In genomic region chr1:10759413-10760200, GRCh38 we compare ENCODE assay signal across 29 cellular contexts. TPM values are rescaled to one million over a fixed set of nuclear protein-coding genes. Genes with fewer than 3 reads are reported as not detected.
DNase-seq lines count a peak whose midpoint lies in the region; ATAC-seq, FAIRE-seq and TF ChIP-seq lines count a peak whose summit lies in the region.
"Had no signal": no experiment of that assay in that cellular context is flagged by ENCODE, and none has a peak within 500 bp of the region (broad histone marks: within the 10 kb centered on the region; RNA-seq: fewer than 3 reads in every experiment).

No MANE protein-coding gene starts in this region.

- H4K5ac ChIP-seq in H9 (ENCODE audit: insufficient read length, low read depth, low read length), result no peak overlapping the region

- no peak overlapping the region for H3K18ac ChIP-seq in H9 (ENCODE audit: insufficient read length, low read depth, low read length)

- no peak overlapping the region for H3K56ac ChIP-seq in H9 (ENCODE audit: insufficient read length, low read depth, low read length)

- H3K79me1 ChIP-seq in H9 (ENCODE audit: insufficient read depth, low read depth, low read length, poor library complexity, severe bottlenecking), result no peaks in the 10 kb centered on the region

- peak; percentile 33 for ATAC-seq in GM23338
- no peak for ATAC-seq in GM21447 (IDR thresholded peaks at IDR 0.05; ENCODE audit: unreplicated experiment)
- ATAC-seq: activated T-helper 17 cell treated with anti-CD3 and anti-CD28 coated beads, Interleukin-2, amount 50 U/mL, for 72 hours; sciatic nerve had no signal

- H3K4me3 Mint-ChIP-seq in GM23338, result no peak overlapping the region
- H3K4me3 Mint-ChIP-seq in H9, result no peak overlapping the region
- H3K4me3 Mint-ChIP-seq: activated naive CD4-positive, alpha-beta T cell treated with anti-CD3 and anti-CD28 coated beads, Interleukin-2, amount 10 ng/mL, durations not matched to agents 7 days and 5 days; activated T-helper 17 cell treated with anti-CD3 and anti-CD28 coated beads, Interleukin-2, amount 50 U/mL, for 72 hours; brain; memory B cell had no signal

- H3K27me3 ChIP-seq in GM23338 (ENCODE audit: insufficient read depth), result no peaks in the 10 kb centered on the region
- no peaks in the 10 kb centered on the region for H3K27me3 ChIP-seq in duodenal mucosa (ENCODE audit: control insufficient read depth in 1 of 2, insufficient read depth in 2 of 2, low read length in 2 of 2)
- no peaks in the 10 kb centered on the region for H3K27me3 ChIP-seq in muscle layer of duodenum (ENCODE audit: low read depth, low read length)
- H3K27me3 ChIP-seq in H9 (ENCODE audit: insufficient read depth, low read length), result no peaks in the 10 kb centered on the region
- H3K27me3 ChIP-seq: adrenal gland, BE2C, thyroid gland had no signal

- H3K27me3 Mint-ChIP-seq in GM23338 (ENCODE audit: insufficient read depth, low read depth, poor library complexity) (peaks cover 15% of the 10 kb centered on the region), H9 (ENCODE audit: low read depth) (no peaks in the 10 kb centered on the region)
- H3K27me3 Mint-ChIP-seq: activated T-helper 17 cell treated with anti-CD3 and anti-CD28 coated beads, Interleukin-2, amount 50 U/mL, for 72 hours had no signal

- H3K23me2 ChIP-seq in H9 (ENCODE audit: insufficient read length, low read depth, low read length, poor library complexity, severe bottlenecking), result no peaks in the 10 kb centered on the region

- no peaks in the 10 kb centered on the region for H3K9me3 Mint-ChIP-seq in GM23338
- no peaks in the 10 kb centered on the region for H3K9me3 Mint-ChIP-seq in H9
- H3K9me3 Mint-ChIP-seq: activated naive CD4-positive, alpha-beta T cell treated with anti-CD3 and anti-CD28 coated beads, Interleukin-2, amount 10 ng/mL, durations not matched to agents 7 days and 5 days; activated T-helper 17 cell treated with anti-CD3 and anti-CD28 coated beads, Interleukin-2, amount 50 U/mL, for 72 hours; brain; memory B cell had no signal

- no peaks in the 10 kb centered on the region for H3F3A ChIP-seq in GM23338 (replicated peaks; ENCODE audit: low read depth)

- peaks cover 7% of the 10 kb centered on the region; the same call in 1 of the 2 replicates for H3K4me1 ChIP-seq in GM23338 (ENCODE audit: insufficient read depth)
- peaks cover 78 to 92% of the 10 kb centered on the region in 2 donors for H3K4me1 ChIP-seq in duodenal mucosa (ENCODE audit: control insufficient read depth in 1 of 2, insufficient read depth in 2 of 2, low read length in 2 of 2)
- peaks cover 3 to 28% of the 10 kb centered on the region in 2 donors for H3K4me1 ChIP-seq in muscle layer of duodenum (ENCODE audit: control insufficient read depth in 1 of 2, insufficient read depth in 2 of 2, low read length in 2 of 2)
- H3K4me1 ChIP-seq in H9 (ENCODE audit: insufficient read depth, low read length), result no peaks in the 10 kb centered on the region; the same call in 1 of the 2 replicates
- peaks cover under 1 to 30% of the 10 kb centered on the region in 2 donors for H3K4me1 ChIP-seq in kidney (ENCODE audit: control insufficient read depth in 1 of 2, insufficient read depth in 1 of 2, low read depth in 1 of 2, low read length in 2 of 2)

- H3K9me2 ChIP-seq in GM23338 (ENCODE audit: insufficient read depth), result no peaks in the 10 kb centered on the region

- intact Hi-C loops in kidney (cut with DNase I), result no loop called here

- peaks cover 33% of the 10 kb centered on the region for H3K4me1 Mint-ChIP-seq in GM23338
- H3K4me1 Mint-ChIP-seq in H9, result peaks cover 21 to 24% of the 10 kb centered on the region in 2 experiments
- H3K4me1 Mint-ChIP-seq: activated T-helper 17 cell treated with anti-CD3 and anti-CD28 coated beads, Interleukin-2, amount 50 U/mL, for 72 hours had no signal

- no peak overlapping the region for H3K27ac Mint-ChIP-seq in GM23338
- no peak overlapping the region for H3K27ac Mint-ChIP-seq in H9
- H3K27ac Mint-ChIP-seq: activated naive CD4-positive, alpha-beta T cell treated with anti-CD3 and anti-CD28 coated beads, Interleukin-2, amount 10 ng/mL, durations not matched to agents 7 days and 5 days; activated T-helper 17 cell treated with anti-CD3 and anti-CD28 coated beads, Interleukin-2, amount 50 U/mL, for 72 hours; memory B cell had no signal

- H2BK15ac ChIP-seq in H9 (ENCODE audit: low read depth, low read length), result no peak overlapping the region

- H3K36me3 ChIP-seq in GM23338 (ENCODE audit: insufficient read depth), result no peaks in the 10 kb centered on the region
- peaks cover 7 to 10% of the 10 kb centered on the region in 2 donors for H3K36me3 ChIP-seq in duodenal mucosa (ENCODE audit: control insufficient read depth in 1 of 2, insufficient read depth in 2 of 2, low read length in 2 of 2)
- no peaks in the 10 kb centered on the region for H3K36me3 ChIP-seq in muscle layer of duodenum (ENCODE audit: control insufficient read depth in 1 of 2, insufficient read depth in 2 of 2, low read length in 2 of 2)
- H3K36me3 ChIP-seq in kidney (ENCODE audit: control insufficient read depth in 1 of 2, insufficient read depth in 2 of 2, low read length in 2 of 2), result peaks cover 0 to 6% of the 10 kb centered on the region in 2 donors
- H3K36me3 ChIP-seq: adrenal gland, BE2C, thyroid gland had no signal

- no peak overlapping the region for H3K14ac ChIP-seq in H9 (ENCODE audit: insufficient read depth, low read length)

- H2AFZ ChIP-seq in GM23338 (no peak overlapping the region), H9 (ENCODE audit: low read length) (no peak overlapping the region)
- H2AFZ ChIP-seq: GM23248 had no signal

- no peak for DNase-seq in GM23338 (ENCODE audit: low spot score)
- peak; percentile 94 for DNase-seq in NCI-H526 treated with DMSO at 0.1 percent for 48 hours (lab: John Stamatoyannopoulos, UW)
- no peak for DNase-seq in H9
- DNase-seq in NCI-H345 (lab: John Stamatoyannopoulos, UW), result no peak
- DNase-seq in kidney, result no peak
- DNase-seq: activated CD4-positive, alpha-beta T cell treated with anti-CD3 and anti-CD28 coated beads for 4 hours; activated naive CD4-positive, alpha-beta T cell treated with anti-CD3 and anti-CD28 coated beads, Interleukin-2, amount 10 ng/mL, durations not matched to agents 7 days and 5 days; adrenal gland; BE2C; DMS79; effector CD8-positive, alpha-beta T cell; GM23248; hypothalamus; NCI-H2029 treated with DMSO at 0.1 percent for 48 hours; NCI-H69; SHP77 treated with DMSO at 0.1 percent for 48 hours; stimulated activated CD4-positive, alpha-beta T cell treated with anti-CD3 and anti-CD28 coated beads, Interleukin-12 subunit alpha, Interleukin-12 subunit beta, amount 100 ng/mL, for 4 hours; stimulated activated CD4-positive, alpha-beta T cell treated with anti-CD3 and anti-CD28 coated beads, Interleukin-2, amount 100 ng/mL, for 48 hours; thyroid gland had no signal

- H3K4me3 ChIP-seq in GM23338 (no peak overlapping the region), duodenal mucosa (ENCODE audit: low read depth in 1 of 2, low read length in 2 of 2) (peak overlapping the region; percentile 51 to 62), muscle layer of duodenum (ENCODE audit: low read depth in 1 of 2, low read length in 2 of 2) (no peak overlapping the region), kidney (ENCODE audit: low read length in 2 of 2) (no peak overlapping the region)
- H3K4me3 ChIP-seq: adrenal gland, GM23248, thyroid gland had no signal

- H3K27ac ChIP-seq in GM23338 (ENCODE audit: low read depth) (no peak overlapping the region), duodenal mucosa (ENCODE audit: low read depth, low read length) (peak overlapping the region; percentile 88), muscle layer of duodenum (ENCODE audit: low read length) (peak overlapping the region; percentile 41), H9 (ENCODE audit: insufficient read length, low read depth, low read length) (no peak overlapping the region), kidney (ENCODE audit: low read depth in 2 of 2, low read length in 2 of 2) (no peak overlapping the region)
- H3K27ac ChIP-seq: adrenal gland, epithelial cell of prostate, GM23248, thyroid gland had no signal

- H2BK12ac ChIP-seq in H9 (ENCODE audit: insufficient read length, low read depth, low read length), result no peak overlapping the region

- H4K8ac ChIP-seq in H9 (replicated peaks; ENCODE audit: insufficient read length, low read depth, low read length), result no peak overlapping the region

- WGBS in H9 (ENCODE audit: extremely low coverage, insufficient read length, low lambda C conversion rate), result no CpG with 5 or more reads among the region's 15 CpGs

- no peak overlapping the region for H2BK5ac ChIP-seq in H9 (ENCODE audit: insufficient read length, low read length)

- no peak for FAIRE-seq in kidney (lab: Jason Lieb, UNC)
- FAIRE-seq: G401.6, RCC 7860 had no signal

- no peak overlapping the region for H3K23ac ChIP-seq in H9 (ENCODE audit: insufficient read length, low read depth, low read length)

- no peak overlapping the region for H3K4ac ChIP-seq in H9 (ENCODE audit: low read depth, low read length)

- TF ChIP-seq CTCF in GM23338 (conservative IDR thresholded peaks at IDR 0.05; ENCODE audit: low read depth in 2 of 2), result no peak
- no peak for TF ChIP-seq CTCF in H9 (conservative IDR thresholded peaks at IDR 0.05)
- no peak for TF ChIP-seq CTCF in kidney (IDR thresholded peaks at IDR 0.05; ENCODE audit: borderline replicate concordance, extremely low read depth, insufficient read depth)

- peak overlapping the region; percentile 67 to 72 for H3K9ac ChIP-seq in duodenal mucosa (ENCODE audit: low read depth in 1 of 2, low read length in 2 of 2)
- no peak overlapping the region for H3K9ac ChIP-seq in H9 (ENCODE audit: extremely low read depth, insufficient read length, low read length)
- H3K9ac ChIP-seq in kidney (ENCODE audit: low read length in 2 of 2), result no peak overlapping the region
- H3K9ac ChIP-seq: GM23248 had no signal

- H3K79me2 ChIP-seq in GM23338 (replicated peaks; ENCODE audit: insufficient read depth) (no peaks in the 10 kb centered on the region), H9 (ENCODE audit: insufficient read depth, low read length) (no peaks in the 10 kb centered on the region)

- H4K20me1 ChIP-seq in GM23338 (replicated peaks; ENCODE audit: insufficient read depth) (no peaks in the 10 kb centered on the region), H9 (ENCODE audit: control insufficient read depth, insufficient read depth, insufficient read length) (no peaks in the 10 kb centered on the region)

- no peak overlapping the region for H4K91ac ChIP-seq in H9 (ENCODE audit: insufficient read length, low read depth, low read length)

- H2AK5ac ChIP-seq in H9 (ENCODE audit: insufficient read length, low read length), result no peak overlapping the region

- H3K4me2 ChIP-seq in GM23338, result no peak overlapping the region
- H3K4me2 ChIP-seq in H9 (ENCODE audit: insufficient read depth, insufficient read length, low read length), result no peak overlapping the region

- H2BK20ac ChIP-seq in H9 (ENCODE audit: low read depth, low read length, poor library complexity, severe bottlenecking), result no peak overlapping the region

- H3K36me3 Mint-ChIP-seq in GM23338 (ENCODE audit: low read depth) (no peaks in the 10 kb centered on the region), H9 (ENCODE audit: insufficient read depth in 1 of 3, low read depth in 3 of 3) (no peaks in the 10 kb centered on the region)
- H3K36me3 Mint-ChIP-seq: activated naive CD4-positive, alpha-beta T cell treated with anti-CD3 and anti-CD28 coated beads, Interleukin-2, amount 10 ng/mL, durations not matched to agents 7 days and 5 days; brain; memory B cell had no signal

- H3K9me3 ChIP-seq in duodenal mucosa (ENCODE audit: control insufficient read depth in 1 of 2, low read length in 2 of 2) (no peaks in the 10 kb centered on the region), muscle layer of duodenum (ENCODE audit: control insufficient read depth in 1 of 2, low read length in 2 of 2) (no peaks in the 10 kb centered on the region), H9 (ENCODE audit: control insufficient read depth, low read depth, low read length) (no peaks in the 10 kb centered on the region), kidney (ENCODE audit: control insufficient read depth in 1 of 2, low read length in 2 of 2) (no peaks in the 10 kb centered on the region)
- H3K9me3 ChIP-seq: adrenal gland, BE2C, thyroid gland had no signal

- H3T11ph ChIP-seq in H9 (ENCODE audit: low read length), result no peak overlapping the region

- H2BK120ac ChIP-seq in H9 (ENCODE audit: low read depth, low read length, poor library complexity, severe bottlenecking), result no peak overlapping the region

RNA-seq across cellular contexts. Expression of gene CASZ1, which starts 36.8 kb away (rescaled TPM):
- 6.1 and 6.7 TPM in 2 replicates for total RNA-seq in GM23338 (2014; rRNA removed; shearing (Covaris generic))
- 6.2 and 8.7 TPM in 2 replicates for polyA plus RNA-seq in GM23338 (2016; fragmentation: Nextera tagmentation; extraction: Ambion mirVana)
- total RNA-seq in H9 (2021), result 2.3 and 3.9 TPM in 2 replicates
- total RNA-seq in kidney, result 33.0 TPM
- 10.1 TPM for polyA plus RNA-seq in kidney (ENCODE audit: insufficient read depth, low read depth, low replicate concordance)

Comparison
In these comparisons a context has a peak if more than half of its experiments do, and no peak if none do; other contexts are left out.
1. H3K27ac ChIP-seq: peak in duodenal mucosa (single experiment) and muscle layer of duodenum (single experiment); none in GM23338 (single experiment), H9 (single experiment) and kidney (0 of 2).
2. H3K4me3 ChIP-seq: peak in duodenal mucosa (2 of 2); none in GM23338 (single experiment), muscle layer of duodenum (0 of 2) and kidney (0 of 2).
3. H3K9ac ChIP-seq: peak in duodenal mucosa (2 of 2); none in H9 (single experiment) and kidney (0 of 2).